ENCODE assay signal across 29 cellular contexts in the genomic region with DNA sequence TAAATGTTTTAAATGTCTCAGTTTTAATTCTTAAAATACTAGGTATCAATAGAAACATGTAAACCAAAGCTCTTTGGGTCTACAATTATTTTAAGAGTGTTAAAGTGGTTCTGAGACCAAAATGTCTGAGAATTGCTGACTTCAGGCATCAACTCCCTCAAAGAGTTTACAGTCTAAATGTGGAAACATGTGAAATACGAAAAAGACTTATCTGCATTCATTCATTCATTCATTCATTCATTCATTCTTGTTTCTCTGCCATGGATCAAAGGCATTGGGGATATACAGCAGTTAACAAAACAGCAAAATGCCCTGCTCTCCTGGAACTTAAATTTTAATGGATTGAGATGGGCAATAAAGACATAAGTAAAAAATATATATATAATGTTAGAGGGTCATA.
"Had no signal": no experiment of that assay in that cellular context is flagged by ENCODE, and none has a peak within 500 bp of the region (broad histone marks: within the 10 kb centered on the region; RNA-seq: fewer than 3 reads in every experiment).

No MANE protein-coding gene starts in this region.

- H3K27me3 Mint-ChIP-seq: stimulated activated memory B cell treated with anti-CD40 and anti-IgM and Interleukin-4, amounts not matched to agents 10 μg/mL and 1 μg/mL and 100 μg/mL, for 72 hours; stimulated activated naive B cell treated with anti-CD40 and anti-IgM and Interleukin-4, amounts not matched to agents 10 μg/mL and 1 μg/mL and 100 μg/mL, for 72 hours; stimulated activated naive CD8-positive, alpha-beta T cell treated with anti-CD3 and anti-CD28 coated beads, Interleukin-15, amount 100 ng/mL, for 72 hours; type B pancreatic cell had no signal

- H3K4me1 ChIP-seq: stomach, suprapubic skin, testis, thyroid gland, tibial artery, tibial nerve, transverse colon, upper lobe of left lung, upper lobe of right lung, uterus, vagina had no signal

- H3K27me3 ChIP-seq: stomach, suprapubic skin, testis, thyroid gland, tibial artery, tibial nerve, transverse colon, upper lobe of left lung, upper lobe of right lung, uterus, vagina had no signal

- DNase-seq: stimulated activated CD4-positive, alpha-beta T cell treated with anti-CD3 and anti-CD28 coated beads, Interleukin-2, amount 100 ng/mL, for 48 hours; stimulated activated CD4-positive, alpha-beta T cell treated with anti-CD3 and anti-CD28 coated beads, Interleukin-4, amount 100 ng/mL, for 1 hour; stimulated activated CD4-positive, alpha-beta T cell treated with anti-CD3 and anti-CD28 coated beads, Interleukin-4, amount 100 ng/mL, for 24 hours; stimulated activated CD4-positive, alpha-beta T cell treated with anti-CD3 and anti-CD28 coated beads, Interleukin-4, amount 100 ng/mL, for 4 hours; stimulated activated CD8-positive, alpha-beta memory T cell treated with anti-CD3 and anti-CD28 coated beads, Interleukin-4, amount 100 ng/mL, for 48 hours; stimulated activated naive B cell treated with anti-CD40 and anti-IgM and Interleukin-4, amounts not matched to agents 10 μg/mL and 1 μg/mL and 100 μg/mL, for 72 hours; stimulated activated naive CD4-positive, alpha-beta T cell; stimulated activated naive CD4-positive, alpha-beta T cell treated with Interleukin-2 at 50 U/mL for 16 hours; stimulated activated naive CD8-positive, alpha-beta T cell treated with anti-CD3 and anti-CD28 coated beads, Interleukin-15, amount 100 ng/mL, for 72 hours; stimulated activated naive CD8-positive, alpha-beta T cell treated with anti-CD3 and anti-CD28 coated beads, Interleukin-15, Interleukin-2, amounts not matched to agents 100 U/mL and 50 U/mL, for 24 hours; stomach; substantia nigra; testis; thyroid gland; tibial artery; transverse colon; trophoblast cell; upper lobe of left lung; upper lobe of right lung; uterus had no signal

- H3K9me3 Mint-ChIP-seq: stimulated activated effector memory CD8-positive, alpha-beta T cell treated with anti-CD3 and anti-CD28 coated beads, Interleukin-12 subunit alpha, Interleukin-12 subunit beta, amount 100 ng/mL, for 72 hours; stimulated activated memory B cell treated with anti-CD40 and anti-IgM and Interleukin-4, amounts not matched to agents 10 μg/mL and 1 μg/mL and 100 μg/mL, for 72 hours; stimulated activated naive B cell treated with anti-CD40 and anti-IgM and Interleukin-4, amounts not matched to agents 10 μg/mL and 1 μg/mL and 100 μg/mL, for 72 hours; stimulated activated naive CD8-positive, alpha-beta T cell treated with anti-CD3 and anti-CD28 coated beads, Interleukin-15, amount 100 ng/mL, for 72 hours; stimulated activated naive CD8-positive, alpha-beta T cell treated with anti-CD3 and anti-CD28 coated beads, Interleukin-15, Interleukin-2, amounts not matched to agents 100 ng/mL and 50 ng/mL, for 24 hours; type B pancreatic cell had no signal

- H3K36me3 ChIP-seq: thoracic aorta, tibial artery, tibial nerve, upper lobe of left lung, upper lobe of right lung, uterus, vagina had no signal

- H3K4me3 Mint-ChIP-seq: stimulated activated effector memory CD8-positive, alpha-beta T cell treated with anti-CD3 and anti-CD28 coated beads, Interleukin-12 subunit alpha, Interleukin-12 subunit beta, amount 100 ng/mL, for 72 hours; stimulated activated memory B cell treated with anti-CD40 and anti-IgM and Interleukin-4, amounts not matched to agents 10 μg/mL and 1 μg/mL and 100 μg/mL, for 72 hours; stimulated activated naive B cell treated with anti-CD40 and anti-IgM and Interleukin-4, amounts not matched to agents 10 μg/mL and 1 μg/mL and 100 μg/mL, for 72 hours; stimulated activated naive CD8-positive, alpha-beta T cell treated with anti-CD3 and anti-CD28 coated beads, Interleukin-15, amount 100 ng/mL, for 72 hours; stimulated activated naive CD8-positive, alpha-beta T cell treated with anti-CD3 and anti-CD28 coated beads, Interleukin-15, Interleukin-2, amounts not matched to agents 100 ng/mL and 50 ng/mL, for 24 hours; type B pancreatic cell had no signal

- H3K27ac Mint-ChIP-seq: stimulated activated effector memory CD8-positive, alpha-beta T cell treated with anti-CD3 and anti-CD28 coated beads, Interleukin-12 subunit alpha, Interleukin-12 subunit beta, amount 100 ng/mL, for 72 hours; stimulated activated memory B cell treated with anti-CD40 and anti-IgM and Interleukin-4, amounts not matched to agents 10 μg/mL and 1 μg/mL and 100 μg/mL, for 72 hours; stimulated activated naive CD8-positive, alpha-beta T cell treated with anti-CD3 and anti-CD28 coated beads, Interleukin-15, Interleukin-2, amounts not matched to agents 100 ng/mL and 50 ng/mL, for 24 hours; type B pancreatic cell had no signal

- H3K36me3 Mint-ChIP-seq: stimulated activated effector memory CD8-positive, alpha-beta T cell treated with anti-CD3 and anti-CD28 coated beads, Interleukin-12 subunit alpha, Interleukin-12 subunit beta, amount 100 ng/mL, for 72 hours had no signal

- H3K9me3 ChIP-seq: stomach, suprapubic skin, testis, thoracic aorta, thyroid gland, tibial artery, tibial nerve, transverse colon, upper lobe of left lung, upper lobe of right lung, uterus, vagina had no signal

- ATAC-seq: stimulated activated effector memory CD8-positive, alpha-beta T cell treated with anti-CD3 and anti-CD28 coated beads, Interleukin-12 subunit alpha, Interleukin-12 subunit beta, amount 100 ng/mL, for 72 hours; stimulated activated memory B cell treated with anti-CD40 and anti-IgM and Interleukin-4, amounts not matched to agents 10 μg/mL and 1 μg/mL and 100 μg/mL, for 72 hours; stimulated activated naive B cell treated with anti-CD40 and anti-IgM and Interleukin-4, amounts not matched to agents 10 μg/mL and 1 μg/mL and 100 μg/mL, for 72 hours; stimulated activated naive CD8-positive, alpha-beta T cell treated with anti-CD3 and anti-CD28 coated beads, Interleukin-15, amount 100 ng/mL, for 72 hours; stimulated activated naive CD8-positive, alpha-beta T cell treated with anti-CD3 and anti-CD28 coated beads, Interleukin-15, Interleukin-2, amounts not matched to agents 100 U/mL and 50 U/mL, for 24 hours; upper lobe of right lung had no signal

- H3K4me1 Mint-ChIP-seq: stimulated activated effector memory CD8-positive, alpha-beta T cell treated with anti-CD3 and anti-CD28 coated beads, Interleukin-12 subunit alpha, Interleukin-12 subunit beta, amount 100 ng/mL, for 72 hours; stimulated activated memory B cell treated with anti-CD40 and anti-IgM and Interleukin-4, amounts not matched to agents 10 μg/mL and 1 μg/mL and 100 μg/mL, for 72 hours; stimulated activated naive CD8-positive, alpha-beta T cell treated with anti-CD3 and anti-CD28 coated beads, Interleukin-15, amount 100 ng/mL, for 72 hours had no signal

- H3K27ac ChIP-seq: stomach, suprapubic skin, testis, thoracic aorta, thyroid gland, tibial artery, tibial nerve, transverse colon, upper lobe of left lung, upper lobe of right lung, uterus, vagina had no signal

- H3K4me3 ChIP-seq: stomach, suprapubic skin, testis, thoracic aorta, thyroid gland, tibial artery, tibial nerve, transverse colon, upper lobe of left lung, upper lobe of right lung, uterus, vagina had no signal

- FAIRE-seq: urothelium cell line had no signal
